In the genomic region with DNA sequence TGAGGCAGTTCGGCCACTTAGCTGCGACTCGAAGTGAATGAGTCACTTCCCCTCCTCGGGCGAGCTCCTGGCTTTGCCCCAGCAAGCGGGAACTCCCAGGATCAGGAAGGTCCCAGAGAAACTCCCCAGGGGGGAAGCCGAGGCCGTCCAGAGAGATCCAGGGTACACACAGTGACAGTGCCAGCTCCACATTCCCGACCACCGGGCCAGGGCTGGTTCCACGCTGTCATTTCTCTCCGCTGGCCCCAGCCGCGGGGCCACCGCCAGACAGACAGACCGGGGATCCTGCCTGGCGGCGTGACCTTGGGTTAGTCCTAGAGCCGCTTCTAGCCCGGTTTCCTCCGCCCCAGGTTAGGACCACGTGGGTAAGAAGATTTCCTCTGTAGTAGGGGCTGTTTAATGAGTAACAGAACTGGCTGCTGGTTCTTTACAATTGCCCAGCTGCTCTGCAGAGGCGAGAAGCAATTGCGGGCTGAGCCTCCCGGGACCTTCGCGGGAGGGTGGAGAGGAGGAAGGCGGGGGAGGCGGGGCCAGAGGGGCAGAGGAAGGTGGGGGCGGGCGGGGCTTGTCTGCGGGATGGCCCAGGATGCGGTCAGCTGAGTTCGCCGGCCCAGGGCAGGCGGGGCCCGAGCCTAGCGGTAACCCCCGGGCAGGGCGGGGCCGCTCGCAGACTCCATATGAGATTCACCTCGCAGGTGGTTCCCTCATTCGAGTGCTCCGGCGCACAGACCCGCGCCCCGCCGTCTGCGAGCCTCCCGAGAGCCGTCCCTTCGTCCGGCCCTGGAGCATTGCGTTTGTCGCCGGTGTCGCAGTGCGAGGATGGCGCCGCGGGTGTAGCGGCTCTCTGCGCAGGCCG, we compare ENCODE assay signal across 8 cellular contexts. TPM values are rescaled to one million over a fixed set of nuclear protein-coding genes. Genes with fewer than 3 reads are reported as not detected.
DNase-seq lines count a peak whose midpoint lies in the region; ATAC-seq and TF ChIP-seq lines count a peak whose summit lies in the region.

TSS of gene UPP1 (plus strand) at position 707 of the 856 bp plus-strand sequence. CDS start 5,519 bp downstream, outside the sequence.

- H3K27ac ChIP-seq in PC-3 (ENCODE audit: low read length), result peak within 1 kb of the TSS; percentile 99

- TF ChIP-seq CTCF in PC-3 (conservative IDR thresholded peaks at IDR 0.05; ENCODE audit: low read depth, low read length) (no peak), epithelial cell of proximal tubule (conservative IDR thresholded peaks at IDR 0.05; ENCODE audit: low read depth, low read length) (no peak)

- H3K27me3 ChIP-seq in PC-3 (ENCODE audit: low read length), result no peaks in the 10 kb centered on the region
- H3K27me3 ChIP-seq in mucosa of stomach (ENCODE audit: control insufficient read depth, insufficient read depth, low read length), result no peaks in the 10 kb centered on the region

- H3K4me3 ChIP-seq in PC-3 (ENCODE audit: low read length) (peak within 1 kb of the TSS; percentile 94), epithelial cell of proximal tubule (ENCODE audit: low read depth, low read length) (peak within 1 kb of the TSS; percentile 86), mucosa of stomach (ENCODE audit: low read length) (peak within 1 kb of the TSS; percentile 79)

- POLR2A ChIA-PET in PC-3 (lab: Charles Lee; ENCODE audit: unreplicated experiment), result interaction anchor here (0.6 to 1.5 kb wide), 4 partner anchors 47 to 138 kb away, joined by 4 to 8 read pairs (median 6); no protein-coding TSS in a partner anchor

- peaks cover 6% of the 10 kb centered on the region for H3F3A ChIP-seq in PC-3 (ENCODE audit: low read length, unreplicated experiment)

- TSS peak; percentile 54 for BruUV-seq in PC-3 (replicated peaks; lab: Mats Ljungman, UMichigan)

- peaks cover 21% of the 10 kb centered on the region; the same call in 1 of the 2 replicates for H4K20me1 ChIP-seq in PC-3 (ENCODE audit: low read length)

- H3K36me3 ChIP-seq in PC-3 (ENCODE audit: low read depth, low read length) (peaks cover 15% of the 10 kb centered on the region; the same call in 1 of the 2 replicates), mucosa of stomach (ENCODE audit: control insufficient read depth, insufficient read depth, low read length) (no peaks in the 10 kb centered on the region)

- peak within 1 kb of the TSS; percentile 98 for H3K4me2 ChIP-seq in PC-3 (ENCODE audit: low read length)

- peak within 1 kb of the TSS; percentile 87 for H2AFZ ChIP-seq in PC-3 (ENCODE audit: low read length)

- no peaks in the 10 kb centered on the region for H3K9me2 ChIP-seq in PC-3 (replicated peaks; ENCODE audit: low read length)

- H3K4me1 ChIP-seq in PC-3 (ENCODE audit: insufficient read depth, low read length), result peaks cover 54% of the 10 kb centered on the region
- peaks cover 39% of the 10 kb centered on the region for H3K4me1 ChIP-seq in mucosa of stomach (ENCODE audit: control insufficient read depth, insufficient read depth, low read length)

- H3K9ac ChIP-seq in PC-3 (ENCODE audit: low read length), result peak within 1 kb of the TSS; percentile 93
- H3K9ac ChIP-seq in mucosa of stomach (ENCODE audit: low read length), result peak within 1 kb of the TSS; percentile 83

- ATAC-seq in GM19455 (IDR thresholded peaks at IDR 0.05; ENCODE audit: unreplicated experiment) (peak; percentile 55), PC-3 (peak; percentile 49)

- DNase-seq in CMK (ENCODE audit: low read depth), result peak; percentile 55
- peak; percentile 97 for DNase-seq in HK-2 (ENCODE audit: unreplicated experiment)
- DNase-seq in PC-3, result peak; percentile 83
- DNase-seq in activated T-cell treated with anti-CD3 and anti-CD28 coated beads for 48 hours (ENCODE audit: low read depth), result peak; percentile 84
- peak; percentile 95 for DNase-seq in epithelial cell of proximal tubule (ENCODE audit: low read depth)
- peak; percentile 78 to 79 for DNase-seq in stimulated activated CD8-positive, alpha-beta memory T cell treated with anti-CD3 and anti-CD28 coated beads, Interleukin-7, amount 100 ng/mL, for 1 hour (ENCODE audit: low read depth in 2 of 2)

- CTCF ChIA-PET in PC-3 (lab: Charles Lee), result interaction anchor here (0.6 to 1.4 kb wide), 2 partner anchors 21 to 143 kb away, joined by 3 to 5 read pairs; no protein-coding TSS in a partner anchor

- H3K79me2 ChIP-seq in PC-3 (ENCODE audit: low read length), result peaks cover 30% of the 10 kb centered on the region

- no peaks in the 10 kb centered on the region for H3K9me3 ChIP-seq in PC-3 (ENCODE audit: low read length)
- no peaks in the 10 kb centered on the region for H3K9me3 ChIP-seq in mucosa of stomach (ENCODE audit: control insufficient read depth, low read length)

- intact Hi-C loops in PC-3 (cut with micrococcal nuclease), result loop anchor here (2.0 to 10.0 kb wide), 2 partner anchors 110 to 244 kb away; partner anchors contain the start of gene HUS1

RNA-seq across cellular contexts. Expression of gene UPP1, which starts in this region (rescaled TPM):
- 71.9 and 77.7 TPM in 2 replicates for total RNA-seq in PC-3 (2014; rRNA removed)
- 35.6 and 77.8 TPM in 2 replicates for total RNA-seq in epithelial cell of proximal tubule

Comparison
In these comparisons a context has a peak if more than half of its experiments do, and no peak if none do; other contexts are left out.
1. Peak in every context shown above with its lines: DNase-seq, ATAC-seq, H3K4me3 ChIP-seq and H3K27ac ChIP-seq.